30 cellular contexts compared by ENCODE assay signal in the genomic region with DNA sequence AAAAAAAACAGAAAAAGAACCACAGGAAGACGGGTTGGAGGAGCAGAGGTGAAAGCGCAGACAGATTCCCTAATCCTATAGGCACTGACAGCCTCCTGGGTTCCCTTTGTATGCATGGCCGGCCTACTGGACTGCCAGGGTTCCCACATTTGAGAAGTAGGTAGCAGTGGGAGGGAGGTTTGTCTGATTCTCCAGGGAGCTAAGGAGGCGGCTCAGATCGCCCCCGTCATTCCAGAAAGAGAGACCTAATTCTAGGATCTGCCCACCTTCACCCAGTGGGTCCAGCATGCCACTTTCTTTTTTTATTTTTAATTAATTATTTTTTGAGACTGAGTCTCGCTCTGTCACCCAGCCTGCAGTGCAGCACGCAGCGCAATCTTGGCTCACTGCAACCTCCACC. TPM values are rescaled to one million over a fixed set of nuclear protein-coding genes. Genes with fewer than 3 reads are reported as not detected.
"Had no signal": no experiment of that assay in that cellular context is flagged by ENCODE, and none has a peak within 500 bp of the region (broad histone marks: within the 10 kb centered on the region; RNA-seq: fewer than 3 reads in every experiment).

No MANE protein-coding gene starts in this region.

- H3K36me3 ChIP-seq: stomach, suprapubic skin, thoracic aorta, thyroid gland, tibial artery, tibial nerve, transverse colon, upper lobe of left lung, upper lobe of right lung, uterus, vagina had no signal

- H3K9me3 ChIP-seq: stomach, suprapubic skin, testis, thoracic aorta, thyroid gland, tibial artery, tibial nerve, transverse colon, upper lobe of left lung, upper lobe of right lung, uterus, vagina had no signal

- ATAC-seq: stimulated activated effector memory CD8-positive, alpha-beta T cell treated with anti-CD3 and anti-CD28 coated beads, Interleukin-12 subunit alpha, Interleukin-12 subunit beta, amount 100 ng/mL, for 72 hours; stimulated activated memory B cell treated with anti-CD40 and anti-IgM and Interleukin-4, amounts not matched to agents 10 μg/mL and 1 μg/mL and 100 μg/mL, for 72 hours; stimulated activated naive B cell treated with anti-CD40 and anti-IgM and Interleukin-4, amounts not matched to agents 10 μg/mL and 1 μg/mL and 100 μg/mL, for 72 hours; stimulated activated naive CD8-positive, alpha-beta T cell treated with anti-CD3 and anti-CD28 coated beads, Interleukin-15, amount 100 ng/mL, for 72 hours; stimulated activated naive CD8-positive, alpha-beta T cell treated with anti-CD3 and anti-CD28 coated beads, Interleukin-15, Interleukin-2, amounts not matched to agents 100 U/mL and 50 U/mL, for 24 hours; upper lobe of right lung had no signal

- FAIRE-seq: urothelium cell line had no signal

- DNase-seq: stimulated activated CD4-positive, alpha-beta T cell treated with anti-CD3 and anti-CD28 coated beads, Interleukin-2, amount 100 ng/mL, for 48 hours; stimulated activated CD4-positive, alpha-beta T cell treated with anti-CD3 and anti-CD28 coated beads, Interleukin-4, amount 100 ng/mL, for 1 hour; stimulated activated CD4-positive, alpha-beta T cell treated with anti-CD3 and anti-CD28 coated beads, Interleukin-4, amount 100 ng/mL, for 24 hours; stimulated activated CD4-positive, alpha-beta T cell treated with anti-CD3 and anti-CD28 coated beads, Interleukin-4, amount 100 ng/mL, for 4 hours; stimulated activated CD8-positive, alpha-beta memory T cell treated with anti-CD3 and anti-CD28 coated beads, Interleukin-4, amount 100 ng/mL, for 48 hours; stimulated activated naive B cell treated with anti-CD40 and anti-IgM and Interleukin-4, amounts not matched to agents 10 μg/mL and 1 μg/mL and 100 μg/mL, for 72 hours; stimulated activated naive CD4-positive, alpha-beta T cell; stimulated activated naive CD4-positive, alpha-beta T cell treated with Interleukin-2 at 50 U/mL for 16 hours; stimulated activated naive CD8-positive, alpha-beta T cell treated with anti-CD3 and anti-CD28 coated beads, Interleukin-15, amount 100 ng/mL, for 72 hours; stimulated activated naive CD8-positive, alpha-beta T cell treated with anti-CD3 and anti-CD28 coated beads, Interleukin-15, Interleukin-2, amounts not matched to agents 100 U/mL and 50 U/mL, for 24 hours; stomach; substantia nigra; testis; thyroid gland; tibial artery; transverse colon; trophoblast cell; upper lobe of left lung; upper lobe of right lung; uterus had no signal

- H3K4me3 ChIP-seq: stomach, suprapubic skin, testis, thoracic aorta, thyroid gland, tibial artery, tibial nerve, transverse colon, upper lobe of left lung, upper lobe of right lung, uterus, vagina had no signal

- H3K27me3 ChIP-seq: testis, thyroid gland, tibial nerve, transverse colon, upper lobe of left lung, upper lobe of right lung, uterus, vagina had no signal

- H3K4me1 ChIP-seq: stomach, suprapubic skin, thyroid gland, tibial artery, tibial nerve, transverse colon, upper lobe of left lung, upper lobe of right lung, uterus, vagina had no signal

- H3K27ac ChIP-seq: stomach, suprapubic skin, testis, thoracic aorta, thyroid gland, tibial artery, tibial nerve, transverse colon, upper lobe of left lung, upper lobe of right lung, uterus, vagina had no signal

RNA-seq across cellular contexts. Expression of gene CCL25, which starts 9.7 kb away (rescaled TPM):
- total RNA-seq: subcutaneous adipose tissue, suprapubic skin, thoracic aorta, thyroid gland, tibial nerve, transverse colon, upper lobe of left lung, upper lobe of right lung, ureter, urinary bladder, uterus, vagina had no signal
